Comparison of ENCODE assay signal across 10 cellular contexts in genomic region chr5:27241564-27242257, GRCh38.
DNase-seq lines count a peak whose midpoint lies in the region; ATAC-seq and TF ChIP-seq lines count a peak whose summit lies in the region.
"Had no signal": no experiment of that assay in that cellular context is flagged by ENCODE, and none has a peak within 500 bp of the region (broad histone marks: within the 10 kb centered on the region; RNA-seq: fewer than 3 reads in every experiment).

No MANE protein-coding gene starts in this region.

- no peak overlapping the region for H4K8ac ChIP-seq in H9 (replicated peaks; ENCODE audit: insufficient read length, low read depth, low read length)

- H3K36me3 ChIP-seq in naive thymus-derived CD4-positive, alpha-beta T cell (ENCODE audit: control insufficient read depth in 2 of 3, insufficient read depth in 3 of 3, low read length in 3 of 3), result no peaks in the 10 kb centered on the region

- no peak for TF ChIP-seq CTCF in H9 (conservative IDR thresholded peaks at IDR 0.05)

- no peak overlapping the region for H2BK12ac ChIP-seq in H9 (ENCODE audit: insufficient read length, low read depth, low read length)

- H3K9ac ChIP-seq in H9 (ENCODE audit: extremely low read depth, insufficient read length, low read length), result no peak overlapping the region

- POLR2A ChIA-PET in naive thymus-derived CD4-positive, alpha-beta T cell (lab: Charles Lee), result no interaction called here

- no peak overlapping the region for H2AK5ac ChIP-seq in H9 (ENCODE audit: insufficient read length, low read length)

- H3K23me2 ChIP-seq in H9 (ENCODE audit: insufficient read length, low read depth, low read length, poor library complexity, severe bottlenecking), result no peaks in the 10 kb centered on the region

- H3K4ac ChIP-seq in H9 (ENCODE audit: low read depth, low read length), result no peak overlapping the region

- H2BK5ac ChIP-seq in H9 (ENCODE audit: insufficient read length, low read length), result no peak overlapping the region

- H4K5ac ChIP-seq in H9 (ENCODE audit: insufficient read length, low read depth, low read length), result no peak overlapping the region

- H2BK120ac ChIP-seq in H9 (ENCODE audit: low read depth, low read length, poor library complexity, severe bottlenecking), result no peak overlapping the region

- no peak overlapping the region for H3K27ac Mint-ChIP-seq in naive thymus-derived CD4-positive, alpha-beta T cell
- no peak overlapping the region for H3K27ac Mint-ChIP-seq in H9

- H4K20me1 ChIP-seq in H9 (ENCODE audit: control insufficient read depth, insufficient read depth, insufficient read length), result no peaks in the 10 kb centered on the region

- intact Hi-C loops in naive thymus-derived CD4-positive, alpha-beta T cell (cut with micrococcal nuclease), result no loop called here

- no peaks in the 10 kb centered on the region for H3K79me1 ChIP-seq in H9 (ENCODE audit: insufficient read depth, low read depth, low read length, poor library complexity, severe bottlenecking)

- H3K14ac ChIP-seq in H9 (ENCODE audit: insufficient read depth, low read length), result no peak overlapping the region

- no peaks in the 10 kb centered on the region for H3K4me1 Mint-ChIP-seq in naive thymus-derived CD4-positive, alpha-beta T cell
- no peaks in the 10 kb centered on the region for H3K4me1 Mint-ChIP-seq in H9

- no peak overlapping the region for H3K18ac ChIP-seq in H9 (ENCODE audit: insufficient read length, low read depth, low read length)

- H3K9me3 Mint-ChIP-seq in naive thymus-derived CD4-positive, alpha-beta T cell, result peaks cover 0 to 15% (median 2%) of the 10 kb centered on the region in 11 donors
- H3K9me3 Mint-ChIP-seq in H9, result no peaks in the 10 kb centered on the region

- no peak overlapping the region for H3T11ph ChIP-seq in H9 (ENCODE audit: low read length)

- no peak overlapping the region for H3K4me3 ChIP-seq in naive thymus-derived CD4-positive, alpha-beta T cell (ENCODE audit: low read length)

- H3K4me1 ChIP-seq in naive thymus-derived CD4-positive, alpha-beta T cell (ENCODE audit: control insufficient read depth in 2 of 2, insufficient read depth in 2 of 2, low read length in 2 of 2), result no peaks in the 10 kb centered on the region
- H3K4me1 ChIP-seq in H9 (ENCODE audit: insufficient read depth, low read length), result no peaks in the 10 kb centered on the region

- ATAC-seq in GM18867 (IDR thresholded peaks at IDR 0.05; ENCODE audit: unreplicated experiment) (peak; percentile 60), HG03095 (IDR thresholded peaks at IDR 0.05; ENCODE audit: unreplicated experiment) (no peak)
- peak; percentile 64 for ATAC-seq in naive thymus-derived CD4-positive, alpha-beta T cell

- no peak overlapping the region for H3K27ac ChIP-seq in naive thymus-derived CD4-positive, alpha-beta T cell (ENCODE audit: low read depth, low read length)
- no peak overlapping the region for H3K27ac ChIP-seq in H9 (ENCODE audit: insufficient read length, low read depth, low read length)

- no peaks in the 10 kb centered on the region for H3K36me3 Mint-ChIP-seq in naive thymus-derived CD4-positive, alpha-beta T cell
- no peaks in the 10 kb centered on the region for H3K36me3 Mint-ChIP-seq in H9 (ENCODE audit: insufficient read depth in 1 of 3, low read depth in 3 of 3)

- H2BK20ac ChIP-seq in H9 (ENCODE audit: low read depth, low read length, poor library complexity, severe bottlenecking), result no peak overlapping the region

- CTCF ChIA-PET in naive thymus-derived CD4-positive, alpha-beta T cell (lab: Charles Lee), result no interaction called here

- H3K56ac ChIP-seq in H9 (ENCODE audit: insufficient read length, low read depth, low read length), result no peak overlapping the region

- H4K91ac ChIP-seq in H9 (ENCODE audit: insufficient read length, low read depth, low read length), result no peak overlapping the region

- no peaks in the 10 kb centered on the region for H3K9me3 ChIP-seq in naive thymus-derived CD4-positive, alpha-beta T cell (ENCODE audit: control insufficient read depth in 2 of 3, low read length in 3 of 3)
- H3K9me3 ChIP-seq in H9 (ENCODE audit: control insufficient read depth, low read depth, low read length), result no peaks in the 10 kb centered on the region

- H2BK15ac ChIP-seq in H9 (ENCODE audit: low read depth, low read length), result no peak overlapping the region

- no peak overlapping the region for H3K23ac ChIP-seq in H9 (ENCODE audit: insufficient read length, low read depth, low read length)

- no peak overlapping the region for H3K4me2 ChIP-seq in H9 (ENCODE audit: insufficient read depth, insufficient read length, low read length)

- H3K27me3 ChIP-seq in naive thymus-derived CD4-positive, alpha-beta T cell (ENCODE audit: control insufficient read depth in 2 of 2, insufficient read depth in 2 of 2, low read length in 2 of 2), result no peaks in the 10 kb centered on the region
- no peaks in the 10 kb centered on the region for H3K27me3 ChIP-seq in H9 (ENCODE audit: insufficient read depth, low read length)

- no CpG with 5 or more reads among the region's 5 CpGs for WGBS in H9 (ENCODE audit: extremely low coverage, insufficient read length, low lambda C conversion rate)

- peak; percentile 100 for DNase-seq in NOMO-1 treated with DMSO at 0.1 percent for 48 hours (lab: John Stamatoyannopoulos, UW; ENCODE audit: unreplicated experiment)
- DNase-seq in brain pericyte (ENCODE audit: low read depth, low spot score), result peak; percentile 72
- DNase-seq in naive thymus-derived CD4-positive, alpha-beta T cell, result no peak
- no peak for DNase-seq in activated CD4-positive, CD25-positive, alpha-beta regulatory T cell treated with anti-CD3 and anti-CD28 coated beads, Interleukin-2, amount 50 U/mL, for 72 hours
- no peak for DNase-seq in H9
- DNase-seq in SHP77 treated with DMSO at 0.1 percent for 48 hours (lab: John Stamatoyannopoulos, UW), result no peak
- DNase-seq: NCI-H2171, nucleus accumbens had no signal

- no peak overlapping the region for H3K4me3 Mint-ChIP-seq in naive thymus-derived CD4-positive, alpha-beta T cell
- no peak overlapping the region for H3K4me3 Mint-ChIP-seq in H9

- no peaks in the 10 kb centered on the region for H3K79me2 ChIP-seq in H9 (ENCODE audit: insufficient read depth, low read length)

- no peak overlapping the region for H2AFZ ChIP-seq in H9 (ENCODE audit: low read length)

- H3K27me3 Mint-ChIP-seq in naive thymus-derived CD4-positive, alpha-beta T cell, result no peaks in the 10 kb centered on the region
- H3K27me3 Mint-ChIP-seq in H9 (ENCODE audit: low read depth), result no peaks in the 10 kb centered on the region

Comparison
In these comparisons a context has a peak if more than half of its experiments do, and no peak if none do; other contexts are left out.
1. DNase-seq: peak in NOMO-1 treated with DMSO at 0.1 percent for 48 hours (single experiment) and brain pericyte (single experiment); none in naive thymus-derived CD4-positive, alpha-beta T cell (0 of 9), activated CD4-positive, CD25-positive, alpha-beta regulatory T cell treated with anti-CD3 and anti-CD28 coated beads, Interleukin-2, amount 50 U/mL, for 72 hours (single experiment), H9 (single experiment) and SHP77 treated with DMSO at 0.1 percent for 48 hours (single experiment).